ENCODE assay signal across 1 cellular context in the genomic region with DNA sequence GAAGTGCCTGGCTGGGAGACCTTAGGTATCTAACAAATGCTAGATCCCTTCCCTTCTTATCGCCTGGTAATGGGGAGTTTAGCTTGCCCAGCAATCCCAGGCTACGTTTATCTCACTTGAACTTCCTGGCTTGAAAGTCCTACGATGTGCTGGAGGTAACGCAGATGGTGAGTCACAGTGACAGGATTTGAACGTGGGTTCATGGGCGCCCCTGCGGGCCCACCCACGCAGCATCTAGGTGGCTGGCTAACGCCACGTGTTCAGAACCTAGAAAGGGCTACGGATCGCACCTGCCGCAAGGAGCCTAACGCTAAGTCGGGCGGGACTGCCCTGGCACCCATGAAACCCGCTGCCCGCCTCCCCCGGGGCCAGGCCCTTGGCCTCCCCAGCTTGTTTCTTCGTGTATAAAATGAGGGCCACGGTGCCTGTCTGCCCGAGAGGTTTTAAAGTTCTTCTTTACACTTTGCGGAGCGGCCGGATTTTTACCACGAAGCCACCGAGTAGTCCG.
TF ChIP-seq lines count a peak whose summit lies in the region.

No MANE protein-coding gene starts in this region.

TF ChIP-seq in HepG2, 621 proteins besides CTCF, POLR2A, EP300 and RAD21 (continued from another document and continues in another):
- TF ChIP-seq ZNF44 (CRISPR knock-in tag; IDR thresholded peaks at IDR 0.05), result no peak
- no peak for TF ChIP-seq ZNF646 (CRISPR knock-in tag; IDR thresholded peaks at IDR 0.05)
- TF ChIP-seq ZZZ3 (CRISPR knock-in tag; IDR thresholded peaks at IDR 0.05; ENCODE audit: borderline replicate concordance), result no peak
- no peak for TF ChIP-seq ZBTB44 (CRISPR knock-in tag; IDR thresholded peaks at IDR 0.05)
- no peak for TF ChIP-seq ZNF766 (CRISPR knock-in tag; IDR thresholded peaks at IDR 0.05; ENCODE audit: borderline replicate concordance)
- TF ChIP-seq FOXP1 (IDR thresholded peaks at IDR 0.05), result no peak
- TF ChIP-seq FOXP1 (CRISPR knock-in tag; IDR thresholded peaks at IDR 0.05), result no peak
- TF ChIP-seq, protein P1, sequence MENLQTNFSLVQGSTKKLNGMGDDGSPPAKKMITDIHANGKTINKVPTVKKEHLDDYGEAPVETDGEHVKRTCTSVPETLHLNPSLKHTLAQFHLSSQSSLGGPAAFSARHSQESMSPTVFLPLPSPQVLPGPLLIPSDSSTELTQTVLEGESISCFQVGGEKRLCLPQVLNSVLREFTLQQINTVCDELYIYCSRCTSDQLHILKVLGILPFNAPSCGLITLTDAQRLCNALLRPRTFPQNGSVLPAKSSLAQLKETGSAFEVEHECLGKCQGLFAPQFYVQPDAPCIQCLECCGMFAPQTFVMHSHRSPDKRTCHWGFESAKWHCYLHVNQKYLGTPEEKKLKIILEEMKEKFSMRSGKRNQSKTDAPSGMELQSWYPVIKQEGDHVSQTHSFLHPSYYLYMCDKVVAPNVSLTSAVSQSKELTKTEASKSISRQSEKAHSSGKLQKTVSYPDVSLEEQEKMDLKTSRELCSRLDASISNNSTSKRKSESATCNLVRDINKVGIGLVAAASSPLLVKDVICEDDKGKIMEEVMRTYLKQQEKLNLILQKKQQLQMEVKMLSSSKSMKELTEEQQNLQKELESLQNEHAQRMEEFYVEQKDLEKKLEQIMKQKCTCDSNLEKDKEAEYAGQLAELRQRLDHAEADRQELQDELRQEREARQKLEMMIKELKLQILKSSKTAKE (CRISPR knock-in tag; IDR thresholded peaks at IDR 0.05; ENCODE audit: borderline replicate concordance), result no peak
- no peak for TF ChIP-seq CHD2 (IDR thresholded peaks at IDR 0.05; ENCODE audit: low read depth, low read length)
- TF ChIP-seq, protein P2, sequence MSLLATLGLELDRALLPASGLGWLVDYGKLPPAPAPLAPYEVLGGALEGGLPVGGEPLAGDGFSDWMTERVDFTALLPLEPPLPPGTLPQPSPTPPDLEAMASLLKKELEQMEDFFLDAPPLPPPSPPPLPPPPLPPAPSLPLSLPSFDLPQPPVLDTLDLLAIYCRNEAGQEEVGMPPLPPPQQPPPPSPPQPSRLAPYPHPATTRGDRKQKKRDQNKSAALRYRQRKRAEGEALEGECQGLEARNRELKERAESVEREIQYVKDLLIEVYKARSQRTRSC (CRISPR knock-in tag; IDR thresholded peaks at IDR 0.05; ENCODE audit: low read depth), result no peak
- no peak for TF ChIP-seq HMGXB3 (CRISPR knock-in tag; IDR thresholded peaks at IDR 0.05; ENCODE audit: borderline replicate concordance)
- no peak for TF ChIP-seq TFAP4 (IDR thresholded peaks at IDR 0.05; ENCODE audit: borderline replicate concordance, low read depth)
- TF ChIP-seq, protein P3, sequence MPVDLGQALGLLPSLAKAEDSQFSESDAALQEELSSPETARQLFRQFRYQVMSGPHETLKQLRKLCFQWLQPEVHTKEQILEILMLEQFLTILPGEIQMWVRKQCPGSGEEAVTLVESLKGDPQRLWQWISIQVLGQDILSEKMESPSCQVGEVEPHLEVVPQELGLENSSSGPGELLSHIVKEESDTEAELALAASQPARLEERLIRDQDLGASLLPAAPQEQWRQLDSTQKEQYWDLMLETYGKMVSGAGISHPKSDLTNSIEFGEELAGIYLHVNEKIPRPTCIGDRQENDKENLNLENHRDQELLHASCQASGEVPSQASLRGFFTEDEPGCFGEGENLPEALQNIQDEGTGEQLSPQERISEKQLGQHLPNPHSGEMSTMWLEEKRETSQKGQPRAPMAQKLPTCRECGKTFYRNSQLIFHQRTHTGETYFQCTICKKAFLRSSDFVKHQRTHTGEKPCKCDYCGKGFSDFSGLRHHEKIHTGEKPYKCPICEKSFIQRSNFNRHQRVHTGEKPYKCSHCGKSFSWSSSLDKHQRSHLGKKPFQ (CRISPR knock-in tag; IDR thresholded peaks at IDR 0.05; ENCODE audit: insufficient replicate concordance), result no peak
- TF ChIP-seq, protein P4, sequence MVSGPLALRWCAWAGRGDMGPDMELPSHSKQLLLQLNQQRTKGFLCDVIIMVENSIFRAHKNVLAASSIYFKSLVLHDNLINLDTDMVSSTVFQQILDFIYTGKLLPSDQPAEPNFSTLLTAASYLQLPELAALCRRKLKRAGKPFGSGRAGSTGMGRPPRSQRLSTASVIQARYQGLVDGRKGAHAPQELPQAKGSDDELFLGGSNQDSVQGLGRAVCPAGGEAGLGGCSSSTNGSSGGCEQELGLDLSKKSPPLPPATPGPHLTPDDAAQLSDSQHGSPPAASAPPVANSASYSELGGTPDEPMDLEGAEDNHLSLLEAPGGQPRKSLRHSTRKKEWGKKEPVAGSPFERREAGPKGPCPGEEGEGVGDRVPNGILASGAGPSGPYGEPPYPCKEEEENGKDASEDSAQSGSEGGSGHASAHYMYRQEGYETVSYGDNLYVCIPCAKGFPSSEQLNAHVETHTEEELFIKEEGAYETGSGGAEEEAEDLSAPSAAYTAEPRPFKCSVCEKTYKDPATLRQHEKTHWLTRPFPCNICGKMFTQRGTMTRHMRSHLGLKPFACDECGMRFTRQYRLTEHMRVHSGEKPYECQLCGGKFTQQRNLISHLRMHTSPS (CRISPR knock-in tag; IDR thresholded peaks at IDR 0.05; ENCODE audit: low read depth), result peak; percentile 37; the same call in 1 of the 2 replicates
- TF ChIP-seq ZNF598 (CRISPR knock-in tag; IDR thresholded peaks at IDR 0.05; ENCODE audit: borderline replicate concordance), result no peak; the same call in 1 of the 2 replicates
- TF ChIP-seq, protein P5, sequence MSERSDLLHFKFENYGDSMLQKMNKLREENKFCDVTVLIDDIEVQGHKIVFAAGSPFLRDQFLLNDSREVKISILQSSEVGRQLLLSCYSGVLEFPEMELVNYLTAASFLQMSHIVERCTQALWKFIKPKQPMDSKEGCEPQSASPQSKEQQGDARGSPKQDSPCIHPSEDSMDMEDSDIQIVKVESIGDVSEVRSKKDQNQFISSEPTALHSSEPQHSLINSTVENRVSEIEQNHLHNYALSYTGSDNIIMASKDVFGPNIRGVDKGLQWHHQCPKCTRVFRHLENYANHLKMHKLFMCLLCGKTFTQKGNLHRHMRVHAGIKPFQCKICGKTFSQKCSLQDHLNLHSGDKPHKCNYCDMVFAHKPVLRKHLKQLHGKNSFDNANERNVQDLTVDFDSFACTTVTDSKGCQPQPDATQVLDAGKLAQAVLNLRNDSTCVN (CRISPR knock-in tag; IDR thresholded peaks at IDR 0.05; ENCODE audit: borderline replicate concordance), result peak; percentile 19; the same call in 1 of the 2 replicates
- no peak for TF ChIP-seq HOXA7 (CRISPR knock-in tag; IDR thresholded peaks at IDR 0.05)
- TF ChIP-seq NFIB (CRISPR knock-in tag; IDR thresholded peaks at IDR 0.05; ENCODE audit: borderline replicate concordance), result no peak
- no peak; the same call in 1 of the 2 replicates for TF ChIP-seq ZNF782 (CRISPR knock-in tag; IDR thresholded peaks at IDR 0.05; ENCODE audit: borderline replicate concordance)
- peak; percentile 48; the same call in 1 of the 2 replicates for TF ChIP-seq ZMYM2 (CRISPR knock-in tag; IDR thresholded peaks at IDR 0.05)
- no peak for TF ChIP-seq KDM5A (IDR thresholded peaks at IDR 0.05; ENCODE audit: borderline replicate concordance, low read length)
- no peak for TF ChIP-seq ZNF639 (CRISPR knock-in tag; conservative IDR thresholded peaks at IDR 0.05)
- no peak for TF ChIP-seq ZBTB3 (CRISPR knock-in tag; IDR thresholded peaks at IDR 0.05; ENCODE audit: borderline replicate concordance, low read depth)
- no peak for TF ChIP-seq SOX6 (IDR thresholded peaks at IDR 0.05)
- no peak for TF ChIP-seq SOX6 (CRISPR knock-in tag; IDR thresholded peaks at IDR 0.05)
- TF ChIP-seq ZMYM4 (CRISPR knock-in tag; IDR thresholded peaks at IDR 0.05), result no peak
